Comparison of ENCODE assay signal across 14 cellular contexts in genomic region chrX:110741213-110741796, GRCh38. TPM values are rescaled to one million over a fixed set of nuclear protein-coding genes. Genes with fewer than 3 reads are reported as not detected.
DNase-seq lines count a peak whose midpoint lies in the region; ATAC-seq and TF ChIP-seq lines count a peak whose summit lies in the region.
"Had no signal": no experiment of that assay in that cellular context is flagged by ENCODE, and none has a peak within 500 bp of the region (broad histone marks: within the 10 kb centered on the region; RNA-seq: fewer than 3 reads in every experiment).

No MANE protein-coding gene starts in this region.

- H3K4me1 ChIP-seq in lung (ENCODE audit: control insufficient read depth in 2 of 2, insufficient read depth in 2 of 2, low read length in 2 of 2) (peaks cover 0 to 2% of the 10 kb centered on the region in 2 donors), left ventricle myocardium inferior (no peaks in the 10 kb centered on the region)
- H3K4me1 ChIP-seq: uterus had no signal

- H3K27ac ChIP-seq in lung (ENCODE audit: low read depth in 1 of 2, low read length in 1 of 2) (no peak overlapping the region), left ventricle myocardium inferior (replicated peaks) (no peak overlapping the region)
- H3K27ac ChIP-seq: uterus, WERI-Rb-1 had no signal

- H3K4me3 ChIP-seq in MG63 (no peak overlapping the region), epithelial cell of esophagus (ENCODE audit: low read length) (no peak overlapping the region), lung (no peak overlapping the region), left ventricle myocardium inferior (no peak overlapping the region)
- H3K4me3 ChIP-seq: uterus had no signal

- 66 to 100% methylated on average over 1 of the region's 1 CpG for WGBS in lung, 2 donors

- H3K4me1 Mint-ChIP-seq in naive thymus-derived CD8-positive, alpha-beta T cell, result no peaks in the 10 kb centered on the region

- ATAC-seq in lung (ENCODE audit: insufficient read depth, low FRiP score), result peak; percentile 60
- ATAC-seq in naive thymus-derived CD8-positive, alpha-beta T cell, result no peak
- no peak for ATAC-seq in GM21576 (IDR thresholded peaks at IDR 0.05; ENCODE audit: unreplicated experiment)

- H3K36me3 Mint-ChIP-seq in naive thymus-derived CD8-positive, alpha-beta T cell, result no peaks in the 10 kb centered on the region
- H3K36me3 Mint-ChIP-seq: natural killer cell treated with Interleukin-12 subunit alpha and Interleukin-12 subunit beta and Interleukin-15 and Interleukin-18, amount 100 ng/mL, for 72 hours had no signal

- H3K27me3 ChIP-seq in MG63, result no peaks in the 10 kb centered on the region
- H3K27me3 ChIP-seq in lung (ENCODE audit: control insufficient read depth, insufficient read depth), result no peaks in the 10 kb centered on the region
- no peaks in the 10 kb centered on the region for H3K27me3 ChIP-seq in left ventricle myocardium inferior (ENCODE audit: low read depth)
- H3K27me3 ChIP-seq: uterus had no signal

- H3K27me3 Mint-ChIP-seq in naive thymus-derived CD8-positive, alpha-beta T cell, result peaks cover 0 to 7% (median 0%) of the 10 kb centered on the region in 5 donors

- no peaks in the 10 kb centered on the region for H3K9me3 ChIP-seq in MG63
- H3K9me3 ChIP-seq in lung (ENCODE audit: control insufficient read depth in 2 of 2, insufficient read depth in 1 of 2, low read length in 1 of 2), result peaks cover 0 to 6% of the 10 kb centered on the region in 2 donors
- H3K9me3 ChIP-seq in left ventricle myocardium inferior (replicated peaks), result no peaks in the 10 kb centered on the region
- H3K9me3 ChIP-seq: uterus had no signal

- intact Hi-C loops in left ventricle myocardium inferior (cut with micrococcal nuclease), result no loop called here
- intact Hi-C loops in posterior vena cava (cut with DNase I), result no loop called here

- DNase-seq in COLO829 (ENCODE audit: low spot score), result peak; percentile 8
- DNase-seq in MG63, result peak; percentile 46
- DNase-seq in epithelial cell of esophagus (ENCODE audit: low read depth), result peak; percentile 72
- no peak for DNase-seq in lung (ENCODE audit: low spot score)
- no peak for DNase-seq in naive thymus-derived CD8-positive, alpha-beta T cell
- DNase-seq in left ventricle myocardium inferior, result no peak
- no peak for DNase-seq in posterior vena cava (ENCODE audit: low spot score)
- DNase-seq: activated T-cell treated with anti-CD3 and anti-CD28 coated beads, Interleukin-2, amount 50 U/mL, for 48 hours; C1 segment of cervical spinal cord; NCI-H69; uterus; WERI-Rb-1 had no signal

- POLR2A ChIA-PET in naive thymus-derived CD8-positive, alpha-beta T cell (lab: Charles Lee), result no interaction called here

- TF ChIP-seq CTCF in epithelial cell of esophagus (IDR thresholded peaks at IDR 0.05; ENCODE audit: insufficient read depth, low read depth, low read length, missing control alignments) (no peak), lung (IDR thresholded peaks at IDR 0.05; ENCODE audit: control extremely low read depth, extremely low read depth) (no peak), left ventricle myocardium inferior (IDR thresholded peaks at IDR 0.05; ENCODE audit: borderline replicate concordance) (no peak)

- H3K36me3 ChIP-seq in MG63 (peaks cover 4% of the 10 kb centered on the region; the same call in 1 of the 2 replicates), lung (ENCODE audit: control insufficient read depth in 2 of 2, insufficient read depth in 2 of 2, low read length in 2 of 2) (no peaks in the 10 kb centered on the region), left ventricle myocardium inferior (no peaks in the 10 kb centered on the region)
- H3K36me3 ChIP-seq: uterus, WERI-Rb-1 had no signal

- H3K9me3 Mint-ChIP-seq in naive thymus-derived CD8-positive, alpha-beta T cell, result no peaks in the 10 kb centered on the region
- H3K9me3 Mint-ChIP-seq: natural killer cell treated with Interleukin-12 subunit alpha and Interleukin-12 subunit beta and Interleukin-15 and Interleukin-18, amount 100 ng/mL, for 72 hours had no signal

- H3K4me3 Mint-ChIP-seq in naive thymus-derived CD8-positive, alpha-beta T cell, result no peak overlapping the region
- H3K4me3 Mint-ChIP-seq: natural killer cell treated with Interleukin-12 subunit alpha and Interleukin-12 subunit beta and Interleukin-15 and Interleukin-18, amount 100 ng/mL, for 72 hours had no signal

- H3K27ac Mint-ChIP-seq in naive thymus-derived CD8-positive, alpha-beta T cell, result no peak overlapping the region
- H3K27ac Mint-ChIP-seq: natural killer cell treated with Interleukin-12 subunit alpha and Interleukin-12 subunit beta and Interleukin-15 and Interleukin-18, amount 100 ng/mL, for 72 hours had no signal

RNA-seq across cellular contexts. Expression of gene CHRDL1, which starts 54.3 kb away (rescaled TPM):
- 79.1 and 90.2 TPM in 2 replicates for total RNA-seq in MG63 (2014; rRNA removed; shearing (Covaris generic); ENCODE audit: low replicate concordance)
- 10 to 100 TPM in 1 of 2 donors, 1 to 10 TPM in 1; 9.6 to 43.2 TPM for total RNA-seq in lung
- 10 to 100 TPM; 10.5 to 45.3 TPM for polyA plus RNA-seq in lung
- total RNA-seq in naive thymus-derived CD8-positive, alpha-beta T cell, result not detected
- not detected for polyA plus RNA-seq in naive thymus-derived CD8-positive, alpha-beta T cell
- total RNA-seq in left ventricle myocardium inferior, result 3.7 TPM
- total RNA-seq in posterior vena cava, result 100 to 1,000 TPM; 107 to 161 TPM
- total RNA-seq: natural killer cell treated with Interleukin-12 subunit alpha and Interleukin-12 subunit beta and Interleukin-15 and Interleukin-18, amount 100 ng/mL, for 72 hours had no signal

Comparison
In these comparisons a context has a peak if more than half of its experiments do, and no peak if none do; other contexts are left out.
1. DNase-seq: peak in COLO829 (single experiment), MG63 (single experiment) and epithelial cell of esophagus (single experiment); none in lung (single experiment), naive thymus-derived CD8-positive, alpha-beta T cell (0 of 10), left ventricle myocardium inferior (single experiment) and posterior vena cava (single experiment).